1 cellular context compared by ENCODE assay signal in the genomic region with DNA sequence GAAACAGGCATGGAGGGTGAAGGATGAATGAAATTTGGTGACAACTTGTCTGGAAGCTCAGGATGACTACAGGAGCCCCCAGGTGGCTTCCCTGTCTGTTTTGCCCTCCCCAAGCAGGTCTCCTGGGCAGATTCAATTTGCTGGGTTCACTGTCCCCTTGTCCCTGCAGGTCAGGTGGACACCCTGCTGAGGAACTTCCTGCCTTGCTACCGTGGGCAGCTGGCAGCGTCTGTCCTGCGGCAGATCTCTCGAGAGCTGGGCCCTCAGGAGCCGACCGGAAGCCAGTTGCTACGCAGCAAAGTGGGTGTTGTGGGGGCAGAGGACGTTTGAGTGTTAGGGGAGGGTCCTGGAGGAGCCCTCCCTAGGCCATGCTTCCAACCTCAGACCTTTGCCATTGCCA.
TF ChIP-seq lines count a peak whose summit lies in the region.

No MANE protein-coding gene starts in this region.

TF ChIP-seq in HepG2, 621 proteins besides CTCF, POLR2A, EP300 and RAD21 (continued from another document and continues in another):
- TF ChIP-seq, protein P1, sequence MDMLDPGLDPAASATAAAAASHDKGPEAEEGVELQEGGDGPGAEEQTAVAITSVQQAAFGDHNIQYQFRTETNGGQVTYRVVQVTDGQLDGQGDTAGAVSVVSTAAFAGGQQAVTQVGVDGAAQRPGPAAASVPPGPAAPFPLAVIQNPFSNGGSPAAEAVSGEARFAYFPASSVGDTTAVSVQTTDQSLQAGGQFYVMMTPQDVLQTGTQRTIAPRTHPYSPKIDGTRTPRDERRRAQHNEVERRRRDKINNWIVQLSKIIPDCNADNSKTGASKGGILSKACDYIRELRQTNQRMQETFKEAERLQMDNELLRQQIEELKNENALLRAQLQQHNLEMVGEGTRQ (IDR thresholded peaks at IDR 0.05; ENCODE audit: low read depth, low read length): no peak
- TF ChIP-seq, protein P1 (CRISPR knock-in tag; IDR thresholded peaks at IDR 0.05; ENCODE audit: borderline replicate concordance): no peak
- TF ChIP-seq FIP1L1 (IDR thresholded peaks at IDR 0.05; ENCODE audit: borderline replicate concordance, insufficient read depth, low read depth, low read length) (no peak), CHD2 (IDR thresholded peaks at IDR 0.05; ENCODE audit: low read depth, low read length) (peak; percentile 86), TCF7 (IDR thresholded peaks at IDR 0.05; ENCODE audit: low read depth) (no peak), ZNF607 (CRISPR knock-in tag; IDR thresholded peaks at IDR 0.05; ENCODE audit: borderline replicate concordance) (no peak), KDM5B (CRISPR knock-in tag; IDR thresholded peaks at IDR 0.05; ENCODE audit: borderline replicate concordance) (no peak), SRY (CRISPR knock-in tag; IDR thresholded peaks at IDR 0.05) (no peak), ZNF589 (CRISPR knock-in tag; conservative IDR thresholded peaks at IDR 0.05) (no peak), DNMT3B (CRISPR knock-in tag; conservative IDR thresholded peaks at IDR 0.05) (no peak), ZNF790 (CRISPR knock-in tag; IDR thresholded peaks at IDR 0.05; ENCODE audit: borderline replicate concordance) (no peak), SRSF4 (IDR thresholded peaks at IDR 0.05; ENCODE audit: low read depth, low read length, poor library complexity, severe bottlenecking) (no peak), PAF1 (CRISPR knock-in tag; IDR thresholded peaks at IDR 0.05) (no peak), ZSCAN25 (CRISPR knock-in tag; IDR thresholded peaks at IDR 0.05) (no peak), ZNF747 (CRISPR knock-in tag; IDR thresholded peaks at IDR 0.05; ENCODE audit: borderline replicate concordance) (no peak), CCAR2 (optimal IDR thresholded peaks at IDR 0.05; ENCODE audit: low read depth, low read length) (no peak), BCL6 (CRISPR knock-in tag; IDR thresholded peaks at IDR 0.05) (no peak), HDAC6 (IDR thresholded peaks at IDR 0.05; ENCODE audit: low read depth, low read length) (no peak), MATR3 (CRISPR knock-in tag; IDR thresholded peaks at IDR 0.05) (no peak), TBX3 (IDR thresholded peaks at IDR 0.05; ENCODE audit: borderline replicate concordance) (no peak), ZFP41 (CRISPR knock-in tag; IDR thresholded peaks at IDR 0.05; ENCODE audit: borderline replicate concordance) (no peak), KAT8 (CRISPR knock-in tag; IDR thresholded peaks at IDR 0.05) (peak; percentile 75), PCBP1 (IDR thresholded peaks at IDR 0.05; ENCODE audit: borderline replicate concordance, low read depth, low read length) (no peak), ZBTB3 (CRISPR knock-in tag; IDR thresholded peaks at IDR 0.05; ENCODE audit: borderline replicate concordance, low read depth) (no peak), GABPA (IDR thresholded peaks at IDR 0.05; ENCODE audit: low read depth, low read length) (no peak), GABPA (CRISPR knock-in tag; IDR thresholded peaks at IDR 0.05; ENCODE audit: low read depth) (peak; percentile 76), ZNF883 (CRISPR knock-in tag; IDR thresholded peaks at IDR 0.05; ENCODE audit: not compliant biosample characterization) (no peak), MEIS2 (CRISPR knock-in tag; IDR thresholded peaks at IDR 0.05) (no peak), CREM (IDR thresholded peaks at IDR 0.05) (no peak), CREM (CRISPR knock-in tag; IDR thresholded peaks at IDR 0.05) (no peak), MAF1 (CRISPR knock-in tag; IDR thresholded peaks at IDR 0.05; ENCODE audit: borderline replicate concordance) (no peak), GATAD1 (CRISPR knock-in tag; IDR thresholded peaks at IDR 0.05) (peak; percentile 36; the same call in 1 of the 2 replicates), RARG (CRISPR knock-in tag; IDR thresholded peaks at IDR 0.05; ENCODE audit: low read depth) (no peak), NFRKB (IDR thresholded peaks at IDR 0.05) (no peak), JARID2 (CRISPR knock-in tag; IDR thresholded peaks at IDR 0.05; ENCODE audit: insufficient replicate concordance) (no peak), ZNF720 (CRISPR knock-in tag; IDR thresholded peaks at IDR 0.05) (no peak), MTF2 (CRISPR knock-in tag; IDR thresholded peaks at IDR 0.05; ENCODE audit: borderline replicate concordance) (no peak), ZNF670 (CRISPR knock-in tag; IDR thresholded peaks at IDR 0.05; ENCODE audit: borderline replicate concordance) (no peak), KDM1A (CRISPR knock-in tag; IDR thresholded peaks at IDR 0.05) (no peak), ZNF326 (CRISPR knock-in tag; IDR thresholded peaks at IDR 0.05; ENCODE audit: borderline replicate concordance) (no peak), NR2F6 (IDR thresholded peaks at IDR 0.05) (no peak), NR2F6 (CRISPR knock-in tag; IDR thresholded peaks at IDR 0.05) (0 out of 2 replicates have a peak, but pooled peaks have one; percentile 28), MED1 (CRISPR knock-in tag; IDR thresholded peaks at IDR 0.05) (no peak), ERF (CRISPR knock-in tag; IDR thresholded peaks at IDR 0.05) (no peak), ZFX (CRISPR knock-in tag; IDR thresholded peaks at IDR 0.05; ENCODE audit: low read depth) (0 out of 2 replicates have a peak, but pooled peaks have one; percentile 29), FOXK1 (CRISPR knock-in tag; IDR thresholded peaks at IDR 0.05; ENCODE audit: borderline replicate concordance, low read depth) (no peak), ZNF451 (CRISPR knock-in tag; IDR thresholded peaks at IDR 0.05) (no peak), NFYB (CRISPR knock-in tag; IDR thresholded peaks at IDR 0.05) (no peak), ZNF468 (CRISPR knock-in tag; IDR thresholded peaks at IDR 0.05) (no peak)
- TF ChIP-seq, protein P2, sequence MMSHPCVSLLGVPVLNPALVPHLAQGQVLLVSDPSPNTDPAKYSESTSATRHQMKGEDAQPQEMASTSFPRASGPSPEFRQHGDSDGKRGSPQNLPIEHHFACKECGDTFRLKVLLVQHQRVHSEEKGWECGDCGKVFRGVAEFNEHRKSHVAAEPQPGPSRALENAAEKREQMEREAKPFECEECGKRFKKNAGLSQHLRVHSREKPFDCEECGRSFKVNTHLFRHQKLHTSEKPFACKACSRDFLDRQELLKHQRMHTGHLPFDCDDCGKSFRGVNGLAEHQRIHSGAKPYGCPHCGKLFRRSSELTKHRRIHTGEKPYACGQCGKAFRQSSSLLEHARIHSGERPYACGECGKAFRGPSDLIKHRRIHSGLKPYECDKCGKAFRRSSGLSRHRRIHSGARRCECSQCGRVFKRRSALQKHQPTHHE (CRISPR knock-in tag; IDR thresholded peaks at IDR 0.05; ENCODE audit: borderline replicate concordance): no peak
- TF ChIP-seq, protein P3, sequence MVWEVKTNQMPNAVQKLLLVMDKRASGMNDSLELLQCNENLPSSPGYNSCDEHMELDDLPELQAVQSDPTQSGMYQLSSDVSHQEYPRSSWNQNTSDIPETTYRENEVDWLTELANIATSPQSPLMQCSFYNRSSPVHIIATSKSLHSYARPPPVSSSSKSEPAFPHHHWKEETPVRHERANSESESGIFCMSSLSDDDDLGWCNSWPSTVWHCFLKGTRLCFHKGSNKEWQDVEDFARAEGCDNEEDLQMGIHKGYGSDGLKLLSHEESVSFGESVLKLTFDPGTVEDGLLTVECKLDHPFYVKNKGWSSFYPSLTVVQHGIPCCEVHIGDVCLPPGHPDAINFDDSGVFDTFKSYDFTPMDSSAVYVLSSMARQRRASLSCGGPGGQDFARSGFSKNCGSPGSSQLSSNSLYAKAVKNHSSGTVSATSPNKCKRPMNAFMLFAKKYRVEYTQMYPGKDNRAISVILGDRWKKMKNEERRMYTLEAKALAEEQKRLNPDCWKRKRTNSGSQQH (CRISPR knock-in tag; IDR thresholded peaks at IDR 0.05; ENCODE audit: low read depth): no peak
- TF ChIP-seq, protein P4, sequence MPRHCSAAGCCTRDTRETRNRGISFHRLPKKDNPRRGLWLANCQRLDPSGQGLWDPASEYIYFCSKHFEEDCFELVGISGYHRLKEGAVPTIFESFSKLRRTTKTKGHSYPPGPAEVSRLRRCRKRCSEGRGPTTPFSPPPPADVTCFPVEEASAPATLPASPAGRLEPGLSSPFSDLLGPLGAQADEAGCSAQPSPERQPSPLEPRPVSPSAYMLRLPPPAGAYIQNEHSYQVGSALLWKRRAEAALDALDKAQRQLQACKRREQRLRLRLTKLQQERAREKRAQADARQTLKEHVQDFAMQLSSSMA (CRISPR knock-in tag; IDR thresholded peaks at IDR 0.05): no peak
- TF ChIP-seq, protein P5, sequence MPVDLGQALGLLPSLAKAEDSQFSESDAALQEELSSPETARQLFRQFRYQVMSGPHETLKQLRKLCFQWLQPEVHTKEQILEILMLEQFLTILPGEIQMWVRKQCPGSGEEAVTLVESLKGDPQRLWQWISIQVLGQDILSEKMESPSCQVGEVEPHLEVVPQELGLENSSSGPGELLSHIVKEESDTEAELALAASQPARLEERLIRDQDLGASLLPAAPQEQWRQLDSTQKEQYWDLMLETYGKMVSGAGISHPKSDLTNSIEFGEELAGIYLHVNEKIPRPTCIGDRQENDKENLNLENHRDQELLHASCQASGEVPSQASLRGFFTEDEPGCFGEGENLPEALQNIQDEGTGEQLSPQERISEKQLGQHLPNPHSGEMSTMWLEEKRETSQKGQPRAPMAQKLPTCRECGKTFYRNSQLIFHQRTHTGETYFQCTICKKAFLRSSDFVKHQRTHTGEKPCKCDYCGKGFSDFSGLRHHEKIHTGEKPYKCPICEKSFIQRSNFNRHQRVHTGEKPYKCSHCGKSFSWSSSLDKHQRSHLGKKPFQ (CRISPR knock-in tag; IDR thresholded peaks at IDR 0.05; ENCODE audit: insufficient replicate concordance): no peak
- TF ChIP-seq, protein P6, sequence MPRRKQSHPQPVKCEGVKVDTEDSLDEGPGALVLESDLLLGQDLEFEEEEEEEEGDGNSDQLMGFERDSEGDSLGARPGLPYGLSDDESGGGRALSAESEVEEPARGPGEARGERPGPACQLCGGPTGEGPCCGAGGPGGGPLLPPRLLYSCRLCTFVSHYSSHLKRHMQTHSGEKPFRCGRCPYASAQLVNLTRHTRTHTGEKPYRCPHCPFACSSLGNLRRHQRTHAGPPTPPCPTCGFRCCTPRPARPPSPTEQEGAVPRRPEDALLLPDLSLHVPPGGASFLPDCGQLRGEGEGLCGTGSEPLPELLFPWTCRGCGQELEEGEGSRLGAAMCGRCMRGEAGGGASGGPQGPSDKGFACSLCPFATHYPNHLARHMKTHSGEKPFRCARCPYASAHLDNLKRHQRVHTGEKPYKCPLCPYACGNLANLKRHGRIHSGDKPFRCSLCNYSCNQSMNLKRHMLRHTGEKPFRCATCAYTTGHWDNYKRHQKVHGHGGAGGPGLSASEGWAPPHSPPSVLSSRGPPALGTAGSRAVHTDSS (CRISPR knock-in tag; conservative IDR thresholded peaks at IDR 0.05): no peak
- TF ChIP-seq, protein P7, sequence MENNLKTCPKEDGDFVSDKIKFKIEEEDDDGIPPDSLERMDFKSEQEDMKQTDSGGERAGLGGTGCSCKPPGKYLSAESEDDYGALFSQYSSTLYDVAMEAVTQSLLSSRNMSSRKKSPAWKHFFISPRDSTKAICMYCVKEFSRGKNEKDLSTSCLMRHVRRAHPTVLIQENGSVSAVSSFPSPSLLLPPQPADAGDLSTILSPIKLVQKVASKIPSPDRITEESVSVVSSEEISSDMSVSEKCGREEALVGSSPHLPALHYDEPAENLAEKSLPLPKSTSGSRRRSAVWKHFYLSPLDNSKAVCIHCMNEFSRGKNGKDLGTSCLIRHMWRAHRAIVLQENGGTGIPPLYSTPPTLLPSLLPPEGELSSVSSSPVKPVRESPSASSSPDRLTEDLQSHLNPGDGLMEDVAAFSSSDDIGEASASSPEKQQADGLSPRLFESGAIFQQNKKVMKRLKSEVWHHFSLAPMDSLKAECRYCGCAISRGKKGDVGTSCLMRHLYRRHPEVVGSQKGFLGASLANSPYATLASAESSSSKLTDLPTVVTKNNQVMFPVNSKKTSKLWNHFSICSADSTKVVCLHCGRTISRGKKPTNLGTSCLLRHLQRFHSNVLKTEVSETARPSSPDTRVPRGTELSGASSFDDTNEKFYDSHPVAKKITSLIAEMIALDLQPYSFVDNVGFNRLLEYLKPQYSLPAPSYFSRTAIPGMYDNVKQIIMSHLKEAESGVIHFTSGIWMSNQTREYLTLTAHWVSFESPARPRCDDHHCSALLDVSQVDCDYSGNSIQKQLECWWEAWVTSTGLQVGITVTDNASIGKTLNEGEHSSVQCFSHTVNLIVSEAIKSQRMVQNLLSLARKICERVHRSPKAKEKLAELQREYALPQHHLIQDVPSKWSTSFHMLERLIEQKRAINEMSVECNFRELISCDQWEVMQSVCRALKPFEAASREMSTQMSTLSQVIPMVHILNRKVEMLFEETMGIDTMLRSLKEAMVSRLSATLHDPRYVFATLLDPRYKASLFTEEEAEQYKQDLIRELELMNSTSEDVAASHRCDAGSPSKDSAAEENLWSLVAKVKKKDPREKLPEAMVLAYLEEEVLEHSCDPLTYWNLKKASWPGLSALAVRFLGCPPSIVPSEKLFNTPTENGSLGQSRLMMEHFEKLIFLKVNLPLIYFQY (CRISPR knock-in tag; IDR thresholded peaks at IDR 0.05; ENCODE audit: borderline replicate concordance): no peak
- TF ChIP-seq, protein P8, sequence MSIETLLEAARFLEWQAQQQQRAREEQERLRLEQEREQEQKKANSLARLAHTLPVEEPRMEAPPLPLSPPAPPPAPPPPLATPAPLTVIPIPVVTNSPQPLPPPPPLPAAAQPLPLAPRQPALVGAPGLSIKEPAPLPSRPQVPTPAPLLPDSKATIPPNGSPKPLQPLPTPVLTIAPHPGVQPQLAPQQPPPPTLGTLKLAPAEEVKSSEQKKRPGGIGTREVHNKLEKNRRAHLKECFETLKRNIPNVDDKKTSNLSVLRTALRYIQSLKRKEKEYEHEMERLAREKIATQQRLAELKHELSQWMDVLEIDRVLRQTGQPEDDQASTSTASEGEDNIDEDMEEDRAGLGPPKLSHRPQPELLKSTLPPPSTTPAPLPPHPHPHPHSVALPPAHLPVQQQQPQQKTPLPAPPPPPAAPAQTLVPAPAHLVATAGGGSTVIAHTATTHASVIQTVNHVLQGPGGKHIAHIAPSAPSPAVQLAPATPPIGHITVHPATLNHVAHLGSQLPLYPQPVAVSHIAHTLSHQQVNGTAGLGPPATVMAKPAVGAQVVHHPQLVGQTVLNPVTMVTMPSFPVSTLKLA (IDR thresholded peaks at IDR 0.05): no peak
- TF ChIP-seq, protein P9, sequence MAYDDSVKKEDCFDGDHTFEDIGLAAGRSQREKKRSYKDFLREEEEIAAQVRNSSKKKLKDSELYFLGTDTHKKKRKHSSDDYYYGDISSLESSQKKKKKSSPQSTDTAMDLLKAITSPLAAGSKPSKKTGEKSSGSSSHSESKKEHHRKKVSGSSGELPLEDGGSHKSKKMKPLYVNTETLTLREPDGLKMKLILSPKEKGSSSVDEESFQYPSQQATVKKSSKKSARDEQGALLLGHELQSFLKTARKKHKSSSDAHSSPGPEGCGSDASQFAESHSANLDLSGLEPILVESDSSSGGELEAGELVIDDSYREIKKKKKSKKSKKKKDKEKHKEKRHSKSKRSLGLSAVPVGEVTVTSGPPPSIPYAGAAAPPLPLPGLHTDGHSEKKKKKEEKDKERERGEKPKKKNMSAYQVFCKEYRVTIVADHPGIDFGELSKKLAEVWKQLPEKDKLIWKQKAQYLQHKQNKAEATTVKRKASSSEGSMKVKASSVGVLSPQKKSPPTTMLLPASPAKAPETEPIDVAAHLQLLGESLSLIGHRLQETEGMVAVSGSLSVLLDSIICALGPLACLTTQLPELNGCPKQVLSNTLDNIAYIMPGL (CRISPR knock-in tag; IDR thresholded peaks at IDR 0.05; ENCODE audit: borderline replicate concordance in 1 of 2, low read depth in 1 of 2): no peak
